ENCODE assay signal across 18 cellular contexts in the genomic region with DNA sequence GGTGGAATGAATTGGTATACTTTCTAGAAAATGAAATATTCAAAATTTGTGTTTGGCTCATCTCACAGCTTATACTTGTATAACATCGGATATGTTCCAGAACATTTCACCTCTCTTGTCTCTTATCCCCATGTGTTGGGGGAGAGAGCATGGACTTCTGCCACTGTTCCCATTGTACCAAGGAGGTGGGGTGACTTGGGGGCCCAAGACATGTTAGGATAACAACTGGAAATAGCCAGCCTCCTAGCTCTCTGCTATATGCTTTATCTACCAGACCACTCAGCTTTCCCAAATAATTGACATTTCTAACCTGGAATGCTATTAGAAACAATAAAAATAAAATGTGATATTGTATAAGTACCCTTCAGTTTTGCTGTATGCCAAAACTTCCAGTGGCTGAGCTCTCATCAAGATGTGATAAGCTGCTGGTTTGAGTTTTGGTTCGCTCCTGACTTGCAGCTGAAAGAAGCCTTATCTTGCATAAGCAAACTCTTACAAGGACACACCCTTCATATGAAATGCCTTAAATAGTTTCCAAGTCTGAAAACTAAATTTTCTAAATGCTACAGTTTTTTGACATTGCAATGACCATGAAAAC. TPM values are rescaled to one million over a fixed set of nuclear protein-coding genes. Genes with fewer than 3 reads are reported as not detected.
"Had no signal": no experiment of that assay in that cellular context is flagged by ENCODE, and none has a peak within 500 bp of the region (broad histone marks: within the 10 kb centered on the region; RNA-seq: fewer than 3 reads in every experiment).

No MANE protein-coding gene starts in this region.

RNA-seq across cellular contexts. Expression of a gene that starts 12.9 kb away (rescaled TPM):
- total RNA-seq: activated naive CD4-positive, alpha-beta T cell treated with anti-CD3 and anti-CD28 coated beads, Interleukin-2, amount 50 U/mL, for 72 hours; activated T-cell treated with anti-CD3 and anti-CD28 coated beads, Interleukin-2, amount 50 U/mL, for 72 hours; dermis blood vessel endothelial cell; foreskin keratinocyte; glomerular endothelial cell; left lobe of liver; lung microvascular endothelial cell; mesenteric fat pad; mucosa of descending colon; myocyte; natural killer cell treated with Interleukin-12 subunit alpha and Interleukin-12 subunit beta and Interleukin-15 and Interleukin-18, amount 100 ng/mL, for 72 hours; omental fat pad; pulmonary artery endothelial cell; subcutaneous adipose tissue; thoracic aorta; vagina had no signal
- polyA plus RNA-seq: adipose tissue, foreskin keratinocyte, heart right ventricle had no signal
